Comparison of ENCODE assay signal across 1 cellular context in genomic region chr14:75176142-75176820, GRCh38.
TF ChIP-seq lines count a peak whose summit lies in the region.

TSS of gene TMED10 (minus strand) at chr14:75176612. CDS start at chr14:75176579, 33 bp downstream.

TF ChIP-seq in HEK293, 187 proteins besides CTCF, POLR2A, EP300 and RAD21 (continued from another document and continues in another):
- no peak for TF ChIP-seq PRDM2 (tag by site-specific recombination; IDR thresholded peaks at IDR 0.05; ENCODE audit: borderline replicate concordance)
- TF ChIP-seq SETDB1 (IDR thresholded peaks at IDR 0.05; ENCODE audit: insufficient read length, low read length): no peak
- TF ChIP-seq ZEB2 (tag by site-specific recombination; IDR thresholded peaks at IDR 0.05): peak; percentile 79; the same call in 1 of the 2 replicates
- no peak for TF ChIP-seq ZNF626 (tag by site-specific recombination; IDR thresholded peaks at IDR 0.05)
- no peak for TF ChIP-seq OSR2 (tag by site-specific recombination; IDR thresholded peaks at IDR 0.05)
- no peak for TF ChIP-seq ZNF23 (tag by site-specific recombination; IDR thresholded peaks at IDR 0.05; ENCODE audit: borderline replicate concordance)
- TF ChIP-seq SCRT2 (tag by site-specific recombination; IDR thresholded peaks at IDR 0.05): no peak
- peak; percentile 57; the same call in 1 of the 2 replicates for TF ChIP-seq ZNF324 (tag by site-specific recombination; IDR thresholded peaks at IDR 0.05)
- no peak for TF ChIP-seq ZSCAN16 (tag by site-specific recombination; IDR thresholded peaks at IDR 0.05)
- peak; percentile 77 for TF ChIP-seq SP3 (tag by site-specific recombination; IDR thresholded peaks at IDR 0.05)
- TF ChIP-seq ZNF132 (tag by site-specific recombination; IDR thresholded peaks at IDR 0.05; ENCODE audit: borderline replicate concordance): no peak
- TF ChIP-seq ZNF580 (tag by site-specific recombination; IDR thresholded peaks at IDR 0.05): 0 out of 2 replicates have a peak, but pooled peaks have one; percentile 26
- TF ChIP-seq ZNF350 (tag by site-specific recombination; IDR thresholded peaks at IDR 0.05): no peak
- TF ChIP-seq ZBTB6 (tag by site-specific recombination; IDR thresholded peaks at IDR 0.05): no peak
- no peak for TF ChIP-seq ZNF184 (tag by site-specific recombination; IDR thresholded peaks at IDR 0.05)
- no peak for TF ChIP-seq ZNF274 (IDR thresholded peaks at IDR 0.05; ENCODE audit: low read length)
- no peak for TF ChIP-seq ZNF274 (tag by site-specific recombination; IDR thresholded peaks at IDR 0.05; ENCODE audit: borderline replicate concordance)
- no peak for TF ChIP-seq ZFP3 (tag by site-specific recombination; IDR thresholded peaks at IDR 0.05; ENCODE audit: low read depth)
- TF ChIP-seq ZNF133 (tag by site-specific recombination; IDR thresholded peaks at IDR 0.05): no peak
- no peak for TF ChIP-seq ZNF645 (tag by site-specific recombination; IDR thresholded peaks at IDR 0.05)
- no peak for TF ChIP-seq ZNF214 (tag by site-specific recombination; IDR thresholded peaks at IDR 0.05; ENCODE audit: borderline replicate concordance)
- TF ChIP-seq ZNF37A (tag by site-specific recombination; IDR thresholded peaks at IDR 0.05): no peak
- no peak for TF ChIP-seq MZF1 (tag by site-specific recombination; IDR thresholded peaks at IDR 0.05; ENCODE audit: borderline replicate concordance)
- peak; percentile 83; the same call in 1 of the 2 replicates for TF ChIP-seq ZNF629 (tag by site-specific recombination; IDR thresholded peaks at IDR 0.05)
- no peak for TF ChIP-seq PBX3 (CRISPR knock-in tag; IDR thresholded peaks at IDR 0.05)
- TF ChIP-seq ZBTB26 (tag by site-specific recombination; optimal IDR thresholded peaks at IDR 0.05): peak; percentile 48
- TF ChIP-seq HOXA7 (CRISPR knock-in tag; IDR thresholded peaks at IDR 0.05; ENCODE audit: borderline replicate concordance): no peak
- peak; percentile 88 for TF ChIP-seq ZNF600 (tag by site-specific recombination; IDR thresholded peaks at IDR 0.05)
- TF ChIP-seq KLF8 (tag by site-specific recombination; IDR thresholded peaks at IDR 0.05): peak; percentile 34
- TF ChIP-seq BCL11B (tag by site-specific recombination; IDR thresholded peaks at IDR 0.05; ENCODE audit: low read depth): no peak
- no peak; the same call in 1 of the 2 replicates for TF ChIP-seq ZNF341 (tag by site-specific recombination; IDR thresholded peaks at IDR 0.05; ENCODE audit: low read depth)
- no peak for TF ChIP-seq ZNF24 (tag by site-specific recombination; IDR thresholded peaks at IDR 0.05)
- TF ChIP-seq ZNF513 (tag by site-specific recombination; IDR thresholded peaks at IDR 0.05): no peak
- no peak for TF ChIP-seq ZNF549 (tag by site-specific recombination; IDR thresholded peaks at IDR 0.05)
- TF ChIP-seq ZNF555 (tag by site-specific recombination; conservative IDR thresholded peaks at IDR 0.05): no peak
- no peak for TF ChIP-seq ZNF266 (tag by site-specific recombination; IDR thresholded peaks at IDR 0.05; ENCODE audit: low read depth)
- 0 out of 2 replicates have a peak, but pooled peaks have one; percentile 21 for TF ChIP-seq INSM2 (tag by site-specific recombination; IDR thresholded peaks at IDR 0.05)
- TF ChIP-seq ZNF518A (tag by site-specific recombination; conservative IDR thresholded peaks at IDR 0.05; ENCODE audit: low read depth): peak; percentile 99
- TF ChIP-seq ZSCAN30 (tag by site-specific recombination; IDR thresholded peaks at IDR 0.05): peak; percentile 52; the same call in 1 of the 2 replicates
- no peak for TF ChIP-seq ZNF16 (tag by site-specific recombination; IDR thresholded peaks at IDR 0.05; ENCODE audit: low read depth)
- peak; percentile 15; the same call in 1 of the 2 replicates for TF ChIP-seq EGR2 (tag by site-specific recombination; IDR thresholded peaks at IDR 0.05; ENCODE audit: low read depth)
